ENCODE assay signal across 8 cellular contexts in genomic region chr17:67441052-67441738, GRCh38.
DNase-seq lines count a peak whose midpoint lies in the region; ATAC-seq and FAIRE-seq lines count a peak whose summit lies in the region.

No MANE protein-coding gene starts in this region.

- DNase-seq in HTR-8/SVneo (ENCODE audit: insufficient read length, low spot score) = peak; percentile 36
- peak; percentile 52 for DNase-seq in activated CD4-positive, CD25-positive, alpha-beta regulatory T cell treated with anti-CD3 and anti-CD28 coated beads, Interleukin-2, amount 50 U/mL, for 16 hours (ENCODE audit: low read depth, low spot score)
- peak; percentile 82 for DNase-seq in natural killer cell treated with Interleukin-12 subunit alpha and Interleukin-12 subunit beta and Interleukin-15 and Interleukin-18, amount 100 ng/mL, for 72 hours (ENCODE audit: low spot score)
- no peak for DNase-seq in LoVo (ENCODE audit: low spot score)
- DNase-seq in HuH-7.5 (ENCODE audit: low spot score) = no peak

- H3K36me3 ChIP-seq in ACC112 (ENCODE audit: insufficient read depth, low read length) = no peaks in the 10 kb centered on the region

- no peaks in the 10 kb centered on the region for H3K79me2 ChIP-seq in ACC112 (ENCODE audit: control insufficient read depth, insufficient read depth, low read length, unreplicated experiment)

- FAIRE-seq in HTR-8/SVneo (lab: Jason Lieb, UNC) = peak; percentile 59

- H2AFZ ChIP-seq in ACC112 (ENCODE audit: low read length, unreplicated experiment) = peak overlapping the region; percentile 2

- peak overlapping the region; percentile 31 for H3K4me3 Mint-ChIP-seq in dendritic cell treated with granulocyte-macrophage colony-stimulating factor and Interleukin-4, amounts not matched to agents 40 ng/mL and 50 ng/mL, for 4 days
- peak overlapping the region; percentile 82 for H3K4me3 Mint-ChIP-seq in natural killer cell treated with Interleukin-12 subunit alpha and Interleukin-12 subunit beta and Interleukin-15 and Interleukin-18, amount 100 ng/mL, for 72 hours
- peak overlapping the region; percentile 88 for H3K4me3 Mint-ChIP-seq in stimulated activated naive CD8-positive, alpha-beta T cell treated with anti-CD3 and anti-CD28 coated beads, Interleukin-15, Interleukin-2, amounts not matched to agents 100 ng/mL and 50 ng/mL, for 24 hours

- intact Hi-C loops in dendritic cell treated with granulocyte-macrophage colony-stimulating factor and Interleukin-4, amounts not matched to agents 40 ng/mL and 50 ng/mL, for 4 days (cut with micrococcal nuclease) = no loop called here

- H3K27ac ChIP-seq in ACC112 (ENCODE audit: low read depth, low read length) = peak overlapping the region; percentile 71

- peaks cover 14% of the 10 kb centered on the region for H3K4me1 ChIP-seq in ACC112 (ENCODE audit: control insufficient read depth, insufficient read depth, low read length, unreplicated experiment)

- H3K4me3 ChIP-seq in ACC112 (ENCODE audit: low read depth, low read length) = peak overlapping the region; percentile 17; the same call in 1 of the 2 replicates

- H3K4me1 Mint-ChIP-seq in dendritic cell treated with granulocyte-macrophage colony-stimulating factor and Interleukin-4, amounts not matched to agents 40 ng/mL and 50 ng/mL, for 4 days (ENCODE audit: low read depth) = peaks cover 42% of the 10 kb centered on the region
- H3K4me1 Mint-ChIP-seq in natural killer cell treated with Interleukin-12 subunit alpha and Interleukin-12 subunit beta and Interleukin-15 and Interleukin-18, amount 100 ng/mL, for 72 hours (ENCODE audit: low read depth in 2 of 2) = peaks cover 55 to 69% of the 10 kb centered on the region in 2 donors
- peaks cover 89% of the 10 kb centered on the region for H3K4me1 Mint-ChIP-seq in stimulated activated naive CD8-positive, alpha-beta T cell treated with anti-CD3 and anti-CD28 coated beads, Interleukin-15, Interleukin-2, amounts not matched to agents 100 ng/mL and 50 ng/mL, for 24 hours (ENCODE audit: low read depth)

- peak overlapping the region; percentile 46 for H3K27ac Mint-ChIP-seq in dendritic cell treated with granulocyte-macrophage colony-stimulating factor and Interleukin-4, amounts not matched to agents 40 ng/mL and 50 ng/mL, for 4 days
- peak overlapping the region; percentile 94 for H3K27ac Mint-ChIP-seq in natural killer cell treated with Interleukin-12 subunit alpha and Interleukin-12 subunit beta and Interleukin-15 and Interleukin-18, amount 100 ng/mL, for 72 hours
- H3K27ac Mint-ChIP-seq in stimulated activated naive CD8-positive, alpha-beta T cell treated with anti-CD3 and anti-CD28 coated beads, Interleukin-15, Interleukin-2, amounts not matched to agents 100 ng/mL and 50 ng/mL, for 24 hours = peak overlapping the region; percentile 97

- no peaks in the 10 kb centered on the region for H3K27me3 ChIP-seq in ACC112 (ENCODE audit: insufficient read depth, low read length)

- peak; percentile 95 to 97 for ATAC-seq in natural killer cell treated with Interleukin-12 subunit alpha and Interleukin-12 subunit beta and Interleukin-15 and Interleukin-18, amount 100 ng/mL, for 72 hours

- no peaks in the 10 kb centered on the region for H3K9me3 Mint-ChIP-seq in dendritic cell treated with granulocyte-macrophage colony-stimulating factor and Interleukin-4, amounts not matched to agents 40 ng/mL and 50 ng/mL, for 4 days
- no peaks in the 10 kb centered on the region for H3K9me3 Mint-ChIP-seq in natural killer cell treated with Interleukin-12 subunit alpha and Interleukin-12 subunit beta and Interleukin-15 and Interleukin-18, amount 100 ng/mL, for 72 hours
- H3K9me3 Mint-ChIP-seq in stimulated activated naive CD8-positive, alpha-beta T cell treated with anti-CD3 and anti-CD28 coated beads, Interleukin-15, Interleukin-2, amounts not matched to agents 100 ng/mL and 50 ng/mL, for 24 hours = no peaks in the 10 kb centered on the region

- H3K27me3 Mint-ChIP-seq in dendritic cell treated with granulocyte-macrophage colony-stimulating factor and Interleukin-4, amounts not matched to agents 40 ng/mL and 50 ng/mL, for 4 days = no peaks in the 10 kb centered on the region
- H3K27me3 Mint-ChIP-seq in natural killer cell treated with Interleukin-12 subunit alpha and Interleukin-12 subunit beta and Interleukin-15 and Interleukin-18, amount 100 ng/mL, for 72 hours = no peaks in the 10 kb centered on the region
- no peaks in the 10 kb centered on the region for H3K27me3 Mint-ChIP-seq in stimulated activated naive CD8-positive, alpha-beta T cell treated with anti-CD3 and anti-CD28 coated beads, Interleukin-15, Interleukin-2, amounts not matched to agents 100 ng/mL and 50 ng/mL, for 24 hours

- no peaks in the 10 kb centered on the region for H3K36me3 Mint-ChIP-seq in dendritic cell treated with granulocyte-macrophage colony-stimulating factor and Interleukin-4, amounts not matched to agents 40 ng/mL and 50 ng/mL, for 4 days (ENCODE audit: low read depth)
- H3K36me3 Mint-ChIP-seq in natural killer cell treated with Interleukin-12 subunit alpha and Interleukin-12 subunit beta and Interleukin-15 and Interleukin-18, amount 100 ng/mL, for 72 hours = peaks cover 4% of the 10 kb centered on the region
- no peaks in the 10 kb centered on the region for H3K36me3 Mint-ChIP-seq in stimulated activated naive CD8-positive, alpha-beta T cell treated with anti-CD3 and anti-CD28 coated beads, Interleukin-15, Interleukin-2, amounts not matched to agents 100 ng/mL and 50 ng/mL, for 24 hours (ENCODE audit: low read depth)

Comparison
In these comparisons a context has a peak if more than half of its experiments do, and no peak if none do; other contexts are left out.
1. DNase-seq: peak in HTR-8/SVneo (single experiment), activated CD4-positive, CD25-positive, alpha-beta regulatory T cell treated with anti-CD3 and anti-CD28 coated beads, Interleukin-2, amount 50 U/mL, for 16 hours (single experiment) and natural killer cell treated with Interleukin-12 subunit alpha and Interleukin-12 subunit beta and Interleukin-15 and Interleukin-18, amount 100 ng/mL, for 72 hours (single experiment); none in LoVo (single experiment) and HuH-7.5 (single experiment).
2. H3K27ac Mint-ChIP-seq: peak in every context shown above with its lines; median percentile 97 in stimulated activated naive CD8-positive, alpha-beta T cell treated with anti-CD3 and anti-CD28 coated beads, Interleukin-15, Interleukin-2, amounts not matched to agents 100 ng/mL and 50 ng/mL, for 24 hours; 94 in natural killer cell treated with Interleukin-12 subunit alpha and Interleukin-12 subunit beta and Interleukin-15 and Interleukin-18, amount 100 ng/mL, for 72 hours; 46 in dendritic cell treated with granulocyte-macrophage colony-stimulating factor and Interleukin-4, amounts not matched to agents 40 ng/mL and 50 ng/mL, for 4 days.
3. H3K4me3 Mint-ChIP-seq: peak in every context shown above with its lines; median percentile 88 in stimulated activated naive CD8-positive, alpha-beta T cell treated with anti-CD3 and anti-CD28 coated beads, Interleukin-15, Interleukin-2, amounts not matched to agents 100 ng/mL and 50 ng/mL, for 24 hours; 82 in natural killer cell treated with Interleukin-12 subunit alpha and Interleukin-12 subunit beta and Interleukin-15 and Interleukin-18, amount 100 ng/mL, for 72 hours; 31 in dendritic cell treated with granulocyte-macrophage colony-stimulating factor and Interleukin-4, amounts not matched to agents 40 ng/mL and 50 ng/mL, for 4 days.